Comparison of ENCODE assay signal across 8 cellular contexts in the genomic region with DNA sequence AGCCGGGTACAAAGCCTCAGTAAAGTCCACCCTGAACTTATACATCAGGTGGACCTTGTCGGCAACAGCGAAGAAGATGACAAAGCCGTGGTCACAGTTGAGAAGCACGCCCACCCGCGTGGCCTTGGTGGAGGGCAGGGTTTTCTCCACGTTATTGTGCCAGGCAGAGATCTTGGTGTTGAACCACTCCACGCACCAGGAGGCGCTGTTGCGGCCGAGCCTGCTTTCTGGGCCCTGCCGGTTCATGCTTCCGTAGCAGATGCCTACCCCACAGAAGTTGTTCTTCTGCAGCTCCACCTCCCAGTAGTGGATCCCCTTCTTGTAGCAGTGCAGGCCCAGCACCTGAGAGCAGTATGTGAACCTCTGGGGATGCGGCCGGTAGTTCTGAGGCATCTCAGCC. TPM values are rescaled to one million over a fixed set of nuclear protein-coding genes. Genes with fewer than 3 reads are reported as not detected.
DNase-seq lines count a peak whose midpoint lies in the region; ATAC-seq and TF ChIP-seq lines count a peak whose summit lies in the region.

No MANE protein-coding gene starts in this region.

- no peak for TF ChIP-seq POLR2A in IMR-90 (IDR thresholded peaks at IDR 0.05; ENCODE audit: low read depth, low read length)

- CTCF ChIA-PET in IMR-90 (lab: Yijun Ruan, JAX) = no interaction called here

- H3K23ac ChIP-seq in IMR-90 (ENCODE audit: low read depth, low read length) = no peak overlapping the region

- no peak overlapping the region for H3K4ac ChIP-seq in IMR-90 (ENCODE audit: low read depth, low read length)

- H2BK15ac ChIP-seq in IMR-90 (ENCODE audit: low read depth, low read length) = no peak overlapping the region

- H3K4me2 ChIP-seq in IMR-90 (ENCODE audit: low read depth, low read length) = no peak overlapping the region

- in situ Hi-C loops in IMR-90 (cut with MboI; ENCODE audit: low sequenced_read_pairs) = no loop called here

- H3K4me3 ChIP-seq in IMR-90 (ENCODE audit: insufficient read depth, low read depth, low read length) (no peak overlapping the region), right cardiac atrium (ENCODE audit: low read length) (no peak overlapping the region)

- H3K56ac ChIP-seq in IMR-90 (ENCODE audit: extremely low read depth, insufficient read depth, low read length) = no peak overlapping the region

- H2BK20ac ChIP-seq in IMR-90 (ENCODE audit: low read depth, low read length) = no peak overlapping the region

- peaks cover 0 to 5% of the 10 kb centered on the region in 2 experiments; a peak in 1 of 4 replicates for H3K79me1 ChIP-seq in IMR-90 (ENCODE audit: low read depth in 1 of 2, low read length in 2 of 2)

- H4K5ac ChIP-seq in IMR-90 (ENCODE audit: low read depth, low read length) = no peak overlapping the region

- no peak overlapping the region for H4K91ac ChIP-seq in IMR-90 (ENCODE audit: insufficient read depth, low read depth, low read length)

- intact Hi-C loops in IMR-90 (cut with micrococcal nuclease) = no loop called here
- intact Hi-C loops in right cardiac atrium (cut with DNase I) = no loop called here

- H3K27me3 ChIP-seq in IMR-90 (ENCODE audit: control insufficient read depth, insufficient read depth, low read length) = no peaks in the 10 kb centered on the region
- H3K27me3 ChIP-seq in right cardiac atrium (ENCODE audit: control insufficient read depth, insufficient read depth) = no peaks in the 10 kb centered on the region

- POLR2A ChIA-PET in IMR-90 (lab: Charles Lee; ENCODE audit: unreplicated experiment) = no interaction called here

- H3K9me3 ChIP-seq in IMR-90 (ENCODE audit: control insufficient read depth, insufficient read depth, low read length) = peaks cover 3% of the 10 kb centered on the region; the same call in 1 of the 2 replicates
- no peaks in the 10 kb centered on the region for H3K9me3 ChIP-seq in right cardiac atrium (ENCODE audit: control insufficient read depth, low read length)

- peak; percentile 29 for TF ChIP-seq RAD21 in IMR-90 (IDR thresholded peaks at IDR 0.05; ENCODE audit: low read length)

- dilution Hi-C loops in IMR-90 (cut with HindIII; ENCODE audit: low sequenced_read_pairs, unreplicated experiment) = no loop called here

- H4K8ac ChIP-seq in IMR-90 (ENCODE audit: low read depth in 2 of 2, low read length in 2 of 2) = no peak overlapping the region

- H3K4me1 ChIP-seq in IMR-90 (ENCODE audit: control insufficient read depth, insufficient read depth, low read length) = no peaks in the 10 kb centered on the region
- H3K4me1 ChIP-seq in right cardiac atrium (ENCODE audit: control insufficient read depth, insufficient read depth, low read length) = no peaks in the 10 kb centered on the region

- TF ChIP-seq CTCF in IMR-90 (conservative IDR thresholded peaks at IDR 0.05; ENCODE audit: low read depth, low read length) = peak; percentile 34

- no peak overlapping the region for H2BK120ac ChIP-seq in IMR-90 (ENCODE audit: low read depth, low read length)

- H3K36me3 ChIP-seq in IMR-90 (ENCODE audit: control insufficient read depth, insufficient read depth, low read length) = peaks cover 60% of the 10 kb centered on the region

- H3K18ac ChIP-seq in IMR-90 (ENCODE audit: low read depth, low read length) = no peak overlapping the region

- H3K27ac ChIP-seq in IMR-90 (ENCODE audit: insufficient read depth, low read length) = no peak overlapping the region
- H3K27ac ChIP-seq in right cardiac atrium (ENCODE audit: low read length) = no peak overlapping the region

- no peak for DNase-seq in IMR-90
- DNase-seq in activated T-cell treated with anti-CD3 and anti-CD28 coated beads, Interleukin-2, amount 50 U/mL, for 48 hours = peak; percentile 73 to 75
- peak; percentile 47 to 79 (median 75) for DNase-seq in right cardiac atrium
- peak; percentile 28 to 43 for DNase-seq in stimulated activated CD8-positive, alpha-beta memory T cell treated with anti-CD3 and anti-CD28 coated beads, Interleukin-15, amount 100 ng/mL, for 48 hours (ENCODE audit: low read depth in 2 of 2)
- no peak for DNase-seq in OCI-M2 (lab: John Stamatoyannopoulos, UW; ENCODE audit: unreplicated experiment)
- no peak for DNase-seq in hepatic stellate cell (ENCODE audit: low spot score)
- no peak for DNase-seq in NCI-H2227 treated with DMSO at 0.1 percent for 48 hours (lab: John Stamatoyannopoulos, UW)

- H2BK5ac ChIP-seq in IMR-90 (ENCODE audit: low read depth, low read length, poor library complexity, severe bottlenecking) = no peak overlapping the region

- 95% methylated on average over 4 of the region's 16 CpGs; no CpG with 5 or more reads in 1 of the 2 experiments for WGBS in IMR-90 (ENCODE audit: extremely low coverage in 2 of 2, insufficient read length in 1 of 2), 2 experiments
- WGBS in right cardiac atrium = 74% methylated on average over 16 of the region's 16 CpGs

- H3K9me1 ChIP-seq in IMR-90 (ENCODE audit: insufficient read depth, low read length) = peaks cover 5% of the 10 kb centered on the region; the same call in 1 of the 2 replicates

- H3K9ac ChIP-seq in IMR-90 (ENCODE audit: low read depth, low read length) = no peak overlapping the region

- H3K14ac ChIP-seq in IMR-90 (replicated peaks; ENCODE audit: low read depth, low read length) = no peak overlapping the region

- ATAC-seq in IMR-90 (ENCODE audit: low read depth) (no peak), right cardiac atrium (peak in 1 of 2 donors; percentile 34), GM21786 (IDR thresholded peaks at IDR 0.05; ENCODE audit: unreplicated experiment) (no peak)

- H2AK9ac ChIP-seq in IMR-90 (replicated peaks; ENCODE audit: low read depth, low read length, poor library complexity) = no peak overlapping the region

- H2AFZ ChIP-seq in IMR-90 (replicated peaks; ENCODE audit: low read length, poor library complexity) = no peak overlapping the region

- no TSS peak for BruUV-seq in IMR-90 (replicated peaks; lab: Mats Ljungman, UMichigan)

- H4K20me1 ChIP-seq in IMR-90 (ENCODE audit: insufficient read depth, low read length) = no peaks in the 10 kb centered on the region

- no peak overlapping the region for H2AK5ac ChIP-seq in IMR-90 (ENCODE audit: low read depth, low read length)

TF ChIP-seq in IMR-90, 13 proteins besides CTCF, POLR2A, EP300 and RAD21:
- TF ChIP-seq SMC3 (IDR thresholded peaks at IDR 0.05; ENCODE audit: low read depth, low read length) (peak; percentile 41), CEBPB (IDR thresholded peaks at IDR 0.05; ENCODE audit: low read depth, low read length) (no peak)

RNA-seq across cellular contexts. Expression of a gene that starts 22.1 kb away (rescaled TPM):
- total RNA-seq in IMR-90 (2012; rRNA removed) (25.5 and 28.9 TPM in 2 replicates), right cardiac atrium (10 to 100 TPM; 20.5 to 25.7 (median 21.4) TPM)
- polyA plus RNA-seq in IMR-90 (2012; rRNA removed) (27.5 and 29.9 TPM in 2 replicates), right cardiac atrium (9.8 TPM)
- 8.4 and 14.0 TPM in 2 replicates for polyA plus RNA-seq in IMR-90 (2012; cell fraction: cytosol; rRNA removed)
- polyA plus RNA-seq in IMR-90 (2012; cell fraction: nucleus; rRNA removed; ENCODE audit: low replicate concordance) = 57.2 and 84.7 TPM in 2 replicates

RNA-seq across cellular contexts. Expression of a gene that starts 57.8 kb away (rescaled TPM):
- total RNA-seq in IMR-90 (2012; rRNA removed) (4.7 and 5.0 TPM in 2 replicates), right cardiac atrium (1 to 10 TPM; 4.7 to 6.0 (median 5.7) TPM)
- polyA plus RNA-seq in IMR-90 (2012; rRNA removed) (2.4 and 3.9 TPM in 2 replicates), right cardiac atrium (2.4 TPM)
- polyA plus RNA-seq in IMR-90 (2012; cell fraction: cytosol; rRNA removed) = 1.0 and 1.4 TPM in 2 replicates
- 17.7 and 19.8 TPM in 2 replicates for polyA plus RNA-seq in IMR-90 (2012; cell fraction: nucleus; rRNA removed; ENCODE audit: low replicate concordance)

RNA-seq across cellular contexts. Expression of a gene that starts 58.0 kb away (rescaled TPM):
- total RNA-seq in IMR-90 (2012; rRNA removed) = 0.18 and 0.56 TPM in 2 replicates
- 1.1 TPM in 2 replicates for polyA plus RNA-seq in IMR-90 (2012; rRNA removed)
- polyA plus RNA-seq in IMR-90 (2012; cell fraction: cytosol; rRNA removed) = 0.34 and 0.87 TPM in 2 replicates
- polyA plus RNA-seq in IMR-90 (2012; cell fraction: nucleus; rRNA removed; ENCODE audit: low replicate concordance) = 1.5 and 2.4 TPM in 2 replicates
- total RNA-seq in right cardiac atrium = 1 to 10 TPM in 2 of 4 donors, under 1 TPM in 2; 0.65 to 1.3 (median 1.0) TPM
- polyA plus RNA-seq in right cardiac atrium = 0.43 TPM

Comparison
In these comparisons a context has a peak if more than half of its experiments do, and no peak if none do; other contexts are left out.
1. DNase-seq: peak in activated T-cell treated with anti-CD3 and anti-CD28 coated beads, Interleukin-2, amount 50 U/mL, for 48 hours (2 of 2), right cardiac atrium (3 of 3) and stimulated activated CD8-positive, alpha-beta memory T cell treated with anti-CD3 and anti-CD28 coated beads, Interleukin-15, amount 100 ng/mL, for 48 hours (2 of 2); none in IMR-90 (single experiment), OCI-M2 (single experiment), hepatic stellate cell (single experiment) and NCI-H2227 treated with DMSO at 0.1 percent for 48 hours (single experiment).